In the genomic region with DNA sequence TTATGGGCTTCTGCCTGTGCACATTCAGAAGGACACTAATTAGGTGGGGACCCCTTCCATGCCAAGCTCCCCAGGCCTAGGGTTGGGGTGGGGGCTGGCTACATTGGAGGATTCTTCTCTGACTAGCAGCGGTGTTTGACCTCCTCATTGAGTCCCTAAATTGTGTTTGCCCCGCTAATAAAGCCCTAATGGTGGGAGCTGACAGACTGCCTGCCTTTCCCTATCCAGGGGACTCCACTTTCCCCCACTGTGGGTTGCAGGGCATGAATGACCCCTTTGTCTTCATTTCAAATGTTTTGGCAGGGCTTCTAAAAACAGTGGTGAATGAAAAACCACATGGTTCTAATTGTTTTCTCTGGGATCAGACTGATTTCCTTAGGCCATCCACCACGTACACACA, we compare ENCODE assay signal across 20 cellular contexts.
DNase-seq lines count a peak whose midpoint lies in the region; ATAC-seq and TF ChIP-seq lines count a peak whose summit lies in the region.
"Had no signal": no experiment of that assay in that cellular context is flagged by ENCODE, and none has a peak within 500 bp of the region (broad histone marks: within the 10 kb centered on the region; RNA-seq: fewer than 3 reads in every experiment).

No MANE protein-coding gene starts in this region.

- no peaks in the 10 kb centered on the region for H3K4me1 Mint-ChIP-seq in MCF 10A (ENCODE audit: insufficient read depth, unreplicated experiment)
- H3K4me1 Mint-ChIP-seq in endodermal cell: no peaks in the 10 kb centered on the region
- peaks cover 32% of the 10 kb centered on the region for H3K4me1 Mint-ChIP-seq in neural progenitor cell
- H3K4me1 Mint-ChIP-seq: B cell had no signal

- dilution Hi-C loops in mammary epithelial cell (cut with HindIII; ENCODE audit: low sequenced_read_pairs): no loop called here

- H3K9ac ChIP-seq in mammary epithelial cell (ENCODE audit: insufficient read depth, low read length) (no peak overlapping the region), endodermal cell (ENCODE audit: extremely low read depth, low read length, poor library complexity, severe bottlenecking) (no peak overlapping the region), neural progenitor cell (no peak overlapping the region)

- H3K27me3 Mint-ChIP-seq in MCF 10A (ENCODE audit: insufficient read depth, unreplicated experiment): no peaks in the 10 kb centered on the region
- H3K27me3 Mint-ChIP-seq in endodermal cell (ENCODE audit: insufficient read depth): no peaks in the 10 kb centered on the region
- H3K27me3 Mint-ChIP-seq in neural progenitor cell (ENCODE audit: insufficient read depth, low read depth): peaks cover 14% of the 10 kb centered on the region
- H3K27me3 Mint-ChIP-seq: B cell had no signal

- CTCF ChIA-PET in mammary epithelial cell (lab: Charles Lee; ENCODE audit: low non-redundant PET) (no interaction called here), MCF 10A (lab: Yijun Ruan, JAX) (no interaction called here), RWPE1 (lab: Yijun Ruan, JAX) (no interaction called here)

- no peaks in the 10 kb centered on the region for H4K20me1 ChIP-seq in mammary epithelial cell (ENCODE audit: insufficient read depth, low read length)
- no peaks in the 10 kb centered on the region for H4K20me1 ChIP-seq in neural progenitor cell (ENCODE audit: low read depth)

- DNase-seq in mammary epithelial cell: no peak
- DNase-seq in MCF 10A (ENCODE audit: unreplicated experiment): no peak
- no peak for DNase-seq in endodermal cell
- DNase-seq in neural progenitor cell (ENCODE audit: low spot score): peak; percentile 86
- DNase-seq in NCI-H526 (lab: John Stamatoyannopoulos, UW): no peak
- DNase-seq in RWPE1 (ENCODE audit: low spot score): no peak
- no peak for DNase-seq in NCI-H510A (lab: John Stamatoyannopoulos, UW)
- DNase-seq: 8988T, COR-L47, DMS 273 treated with DMSO at 0.1 percent for 48 hours, NCI-H187 treated with DMSO at 0.1 percent for 48 hours, NCI-H226, NCI-H524 treated with DMSO at 0.1 percent for 48 hours, Peyer's patch, SHP77 had no signal

- H3K4me1 ChIP-seq in mammary epithelial cell (ENCODE audit: insufficient read depth, low read length) (peaks cover under 1% of the 10 kb centered on the region), endodermal cell (ENCODE audit: control insufficient read depth, insufficient read depth, low read length) (no peaks in the 10 kb centered on the region), neural progenitor cell (peaks cover 34% of the 10 kb centered on the region)
- H3K4me1 ChIP-seq: Peyer's patch had no signal

- H3F3A ChIP-seq in neural progenitor cell (ENCODE audit: low read depth): peaks cover 39% of the 10 kb centered on the region

- H3K9me3 Mint-ChIP-seq in MCF 10A (ENCODE audit: unreplicated experiment) (peaks cover 30% of the 10 kb centered on the region), endodermal cell (no peaks in the 10 kb centered on the region), neural progenitor cell (peaks cover 23% of the 10 kb centered on the region)

- H3K79me2 ChIP-seq in mammary epithelial cell (ENCODE audit: insufficient read depth, low read length): no peaks in the 10 kb centered on the region
- H3K79me2 ChIP-seq in neural progenitor cell (ENCODE audit: low read depth): no peaks in the 10 kb centered on the region

- H3K27me3 ChIP-seq in mammary epithelial cell (ENCODE audit: insufficient read depth, low read length): no peaks in the 10 kb centered on the region
- H3K27me3 ChIP-seq in endodermal cell (ENCODE audit: control insufficient read depth, insufficient read depth, low read length, poor library complexity, severe bottlenecking): no peaks in the 10 kb centered on the region
- no peaks in the 10 kb centered on the region for H3K27me3 ChIP-seq in neural progenitor cell
- H3K27me3 ChIP-seq: Peyer's patch had no signal

- peak overlapping the region; percentile 9 for H2AFZ ChIP-seq in mammary epithelial cell (ENCODE audit: low read depth, low read length)
- no peak overlapping the region for H2AFZ ChIP-seq in neural progenitor cell (replicated peaks)

- POLR2A ChIA-PET in MCF 10A (lab: Yijun Ruan, JAX) (no interaction called here), RWPE1 (lab: Yijun Ruan, JAX; ENCODE audit: low non-redundant PET) (no interaction called here)

- no TSS peak for BruUV-seq in mammary epithelial cell (replicated peaks; lab: Mats Ljungman, UMichigan)
- BruUV-seq in MCF 10A (replicated peaks; lab: Mats Ljungman, UMichigan): no TSS peak

- H3K4me3 Mint-ChIP-seq in MCF 10A (ENCODE audit: unreplicated experiment) (no peak overlapping the region), endodermal cell (no peak overlapping the region), neural progenitor cell (no peak overlapping the region)
- H3K4me3 Mint-ChIP-seq: B cell had no signal

- TF ChIP-seq CTCF in mammary epithelial cell (conservative IDR thresholded peaks at IDR 0.05 in 1 of 2, IDR thresholded peaks at IDR 0.05 in 1 of 2; ENCODE audit: extremely low read depth in 1 of 2, insufficient read depth in 1 of 2, low read depth in 1 of 2, low read length in 2 of 2) (no peak), MCF 10A (IDR thresholded peaks at IDR 0.05; ENCODE audit: unreplicated experiment) (no peak), endodermal cell (conservative IDR thresholded peaks at IDR 0.05) (no peak), neural progenitor cell (IDR thresholded peaks at IDR 0.05) (no peak), RWPE1 (conservative IDR thresholded peaks at IDR 0.05; ENCODE audit: low read depth) (no peak)

- no peak overlapping the region for H3K4me3 ChIP-seq in mammary epithelial cell (replicated peaks in 1 of 3; ENCODE audit: insufficient read depth in 1 of 3, low read depth in 2 of 3, low read length in 3 of 3)
- no peak overlapping the region for H3K4me3 ChIP-seq in endodermal cell (ENCODE audit: low read length)
- no peak overlapping the region for H3K4me3 ChIP-seq in neural progenitor cell
- H3K4me3 ChIP-seq: GM12878, K562, Peyer's patch had no signal

- H3K36me3 ChIP-seq in mammary epithelial cell (ENCODE audit: insufficient read depth, low read length): no peaks in the 10 kb centered on the region
- H3K36me3 ChIP-seq in endodermal cell (ENCODE audit: control insufficient read depth, insufficient read depth, low read length): no peaks in the 10 kb centered on the region
- no peaks in the 10 kb centered on the region for H3K36me3 ChIP-seq in neural progenitor cell
- H3K36me3 ChIP-seq: Peyer's patch had no signal

- ATAC-seq in GM18870 (IDR thresholded peaks at IDR 0.05; ENCODE audit: unreplicated experiment): no peak
- ATAC-seq: GM12878, K562, SK-N-SH treated with all-trans-retinoic acid at 6 μM for 48 hours had no signal

- H3K4me2 ChIP-seq in mammary epithelial cell (ENCODE audit: insufficient read depth, low read depth, low read length) (no peak overlapping the region), neural progenitor cell (peak overlapping the region; percentile 55)

- H3K36me3 Mint-ChIP-seq in MCF 10A (ENCODE audit: insufficient read depth, unreplicated experiment): no peaks in the 10 kb centered on the region
- H3K36me3 Mint-ChIP-seq in endodermal cell (ENCODE audit: low read depth): no peaks in the 10 kb centered on the region
- no peaks in the 10 kb centered on the region for H3K36me3 Mint-ChIP-seq in neural progenitor cell

- H3K9me3 ChIP-seq in mammary epithelial cell (replicated peaks; ENCODE audit: insufficient read depth, low read length): no peaks in the 10 kb centered on the region
- H3K9me3 ChIP-seq in endodermal cell (ENCODE audit: control insufficient read depth, low read length): no peaks in the 10 kb centered on the region
- H3K9me3 ChIP-seq in neural progenitor cell (ENCODE audit: low read depth): no peaks in the 10 kb centered on the region
- H3K9me3 ChIP-seq: Peyer's patch had no signal

- 29% methylated on average over 3 of the region's 3 CpGs for WGBS in mammary epithelial cell (ENCODE audit: low coverage, missing lambda C conversion rate)
- 53 to 80% methylated on average over 3 of the region's 3 CpGs for WGBS in endodermal cell (ENCODE audit: insufficient coverage in 1 of 2, insufficient read length in 1 of 2), 2 experiments

- H3K27ac Mint-ChIP-seq in MCF 10A (ENCODE audit: low read depth, unreplicated experiment) (no peak overlapping the region), endodermal cell (no peak overlapping the region), neural progenitor cell (peak overlapping the region; percentile 75)
- H3K27ac Mint-ChIP-seq: B cell had no signal

- H3K27ac ChIP-seq in mammary epithelial cell (ENCODE audit: insufficient read depth, low read depth, low read length): no peak overlapping the region
- H3K27ac ChIP-seq in endodermal cell (ENCODE audit: low read depth, low read length): peak overlapping the region; percentile 71
- H3K27ac ChIP-seq in neural progenitor cell: peak overlapping the region; percentile 98
- no peak overlapping the region for H3K27ac ChIP-seq in RWPE1
- H3K27ac ChIP-seq: Peyer's patch had no signal

- intact Hi-C loops in mammary epithelial cell (cut with micrococcal nuclease) (no loop called here), MCF 10A (cut with micrococcal nuclease) (no loop called here)

- in situ Hi-C loops in mammary epithelial cell (cut with MboI; ENCODE audit: low sequenced_read_pairs in 2 of 2): no loop called here

Comparison
In these comparisons a context has a peak if more than half of its experiments do, and no peak if none do; other contexts are left out.
1. H3K27ac ChIP-seq: peak in endodermal cell (single experiment) and neural progenitor cell (single experiment); none in mammary epithelial cell (single experiment) and RWPE1 (single experiment).